Comparison of ENCODE assay signal across 18 cellular contexts in the genomic region with DNA sequence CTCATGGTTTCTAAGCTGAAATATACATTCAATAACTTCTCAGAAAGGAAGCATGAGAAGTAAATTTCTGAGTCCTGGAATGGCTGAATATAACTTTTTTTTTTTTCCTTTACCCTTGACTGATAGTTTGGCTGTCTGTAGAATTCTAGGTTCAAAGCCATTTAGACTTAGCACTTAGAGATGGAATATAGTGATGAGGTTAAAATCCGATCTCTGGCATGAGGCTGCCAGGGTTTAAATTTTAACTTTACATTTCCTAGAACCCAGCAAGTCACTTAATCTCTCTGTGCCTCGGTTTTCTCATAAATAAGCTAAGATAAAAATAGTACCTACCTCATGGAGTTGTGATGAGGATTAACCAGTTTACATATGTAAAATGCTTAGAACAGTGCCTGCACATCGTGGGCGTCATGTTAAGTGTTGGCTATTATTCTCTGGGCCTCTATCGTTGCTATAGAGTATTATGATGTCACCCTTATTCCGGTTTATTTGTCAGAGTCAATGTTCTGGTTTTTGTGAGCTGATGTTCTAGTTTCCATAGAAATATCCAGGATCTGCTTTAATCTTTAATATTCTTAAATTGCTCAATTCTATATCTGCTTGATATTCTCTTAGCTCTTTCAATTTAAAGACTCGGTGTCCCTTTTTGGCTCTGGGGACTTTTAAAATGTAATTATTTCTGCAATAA.
DNase-seq lines count a peak whose midpoint lies in the region; ATAC-seq, FAIRE-seq and TF ChIP-seq lines count a peak whose summit lies in the region.
"Had no signal": no experiment of that assay in that cellular context is flagged by ENCODE, and none has a peak within 500 bp of the region (broad histone marks: within the 10 kb centered on the region; RNA-seq: fewer than 3 reads in every experiment).

No MANE protein-coding gene starts in this region.

- H3K4me3 ChIP-seq in A673 (ENCODE audit: low read depth, low read length, poor library complexity, severe bottlenecking) (no peak overlapping the region), HEK293 (ENCODE audit: low read depth, low read length) (no peak overlapping the region), GM12878 (no peak overlapping the region), esophagus squamous epithelium (no peak overlapping the region), uterus (no peak overlapping the region), pancreas (no peak overlapping the region)
- H3K4me3 ChIP-seq: BLaER1 had no signal

- TF ChIP-seq POLR2A in GM12878 (IDR thresholded peaks at IDR 0.05; ENCODE audit: low read depth, low read length) (no peak), esophagus squamous epithelium (IDR thresholded peaks at IDR 0.05) (no peak), uterus (IDR thresholded peaks at IDR 0.05) (no peak)

- in situ Hi-C loops in GM12878 (cut with MboI) = no loop called here

- H3K4me1 ChIP-seq in A673 (ENCODE audit: insufficient read depth, low read length, poor library complexity, severe bottlenecking) (no peaks in the 10 kb centered on the region), HEK293 (ENCODE audit: control insufficient read depth, insufficient read depth, low read length) (no peaks in the 10 kb centered on the region), GM12878 (ENCODE audit: control insufficient read depth, insufficient read depth, low read length) (peaks cover 19% of the 10 kb centered on the region), esophagus squamous epithelium (peaks cover 0 to 5% (median 0%) of the 10 kb centered on the region in 3 donors), uterus (no peaks in the 10 kb centered on the region), pancreas (no peaks in the 10 kb centered on the region)
- H3K4me1 ChIP-seq: BLaER1 had no signal

- no peaks in the 10 kb centered on the region for H3K27me3 ChIP-seq in A673 (replicated peaks; ENCODE audit: insufficient read depth, low read depth, low read length, poor library complexity)
- no peaks in the 10 kb centered on the region for H3K27me3 ChIP-seq in GM12878 (replicated peaks in 1 of 2; ENCODE audit: control insufficient read depth in 2 of 2, insufficient read depth in 2 of 2, low read length in 1 of 2)
- peaks cover 0 to 16% (median 0%) of the 10 kb centered on the region in 4 donors for H3K27me3 ChIP-seq in esophagus squamous epithelium
- H3K27me3 ChIP-seq in uterus = no peaks in the 10 kb centered on the region
- H3K27me3 ChIP-seq in pancreas = no peaks in the 10 kb centered on the region
- H3K27me3 ChIP-seq: BLaER1 had no signal

- peaks cover 5% of the 10 kb centered on the region; the same call in 1 of the 2 replicates for H4K20me1 ChIP-seq in GM12878 (ENCODE audit: control insufficient read depth, insufficient read depth)
- H4K20me1 ChIP-seq: BLaER1 had no signal

- intact Hi-C loops in A673 (cut with micrococcal nuclease; ENCODE audit: unreplicated experiment) = no loop called here
- intact Hi-C loops in GM12878 (cut with micrococcal nuclease; ENCODE audit: unreplicated experiment) = no loop called here
- intact Hi-C loops in esophagus squamous epithelium (cut with DNase I) = no loop called here
- intact Hi-C loops in uterus (cut with DNase I; ENCODE audit: low total_unique reads) = no loop called here
- intact Hi-C loops in left colon (cut with DNase I, micrococcal nuclease) = no loop called here
- intact Hi-C loops in pancreas (cut with DNase I) = no loop called here

- H3K9me3 ChIP-seq in A673 (ENCODE audit: low read depth, low read length, poor library complexity, severe bottlenecking) (no peaks in the 10 kb centered on the region), HEK293 (ENCODE audit: control insufficient read depth, insufficient read depth, low read depth, low read length) (no peaks in the 10 kb centered on the region), GM12878 (replicated peaks; ENCODE audit: control insufficient read depth, insufficient read depth, low read length) (no peaks in the 10 kb centered on the region), esophagus squamous epithelium (no peaks in the 10 kb centered on the region), uterus (no peaks in the 10 kb centered on the region), pancreas (no peaks in the 10 kb centered on the region)
- H3K9me3 ChIP-seq: BLaER1 had no signal

- TF ChIP-seq RAD21 in GM12878 (IDR thresholded peaks at IDR 0.05; ENCODE audit: insufficient read depth, low read depth, low read length) = no peak

- FAIRE-seq in GM12878 (lab: Jason Lieb, UNC) = no peak
- FAIRE-seq in pancreas (lab: Jason Lieb, UNC) = no peak
- FAIRE-seq: A204.1, HepG2 had no signal

- DNase-seq in A673 (ENCODE audit: low spot score) (peak; percentile 48), GM12878 (ENCODE audit: low read depth, low spot score) (no peak), left lobe of liver (ENCODE audit: low spot score) (no peak), esophagus squamous epithelium (lab: John Stamatoyannopoulos, UW) (no peak), uterus (no peak), left colon (no peak), pancreas (no peak)
- DNase-seq: CD4-positive, alpha-beta memory T cell; DMS79; GDM1; GOT3; H7; Karpas-422; KBM-7 had no signal

- H3K79me2 ChIP-seq in GM12878 (ENCODE audit: control insufficient read depth, insufficient read depth, low read length) = no peaks in the 10 kb centered on the region

- TF ChIP-seq CTCF in A673 (conservative IDR thresholded peaks at IDR 0.05; ENCODE audit: low read depth, low read length) (no peak), HEK293 (tag by site-specific recombination; IDR thresholded peaks at IDR 0.05) (no peak), GM12878 (IDR thresholded peaks at IDR 0.05 in 2 of 3, conservative IDR thresholded peaks at IDR 0.05 in 1 of 3; ENCODE audit: control insufficient read depth in 2 of 3, extremely low read depth in 1 of 3, insufficient read depth in 1 of 3, low read depth in 3 of 3, low read length in 3 of 3) (no peak), esophagus squamous epithelium (IDR thresholded peaks at IDR 0.05) (no peak), uterus (IDR thresholded peaks at IDR 0.05) (no peak), pancreas (IDR thresholded peaks at IDR 0.05) (no peak)

- no TSS peak for BruUV-seq in A673 (replicated peaks; lab: Mats Ljungman, UMichigan)
- no TSS peak for BruUV-seq in GM12878 (replicated peaks; lab: Mats Ljungman, UMichigan)

- RAD21 ChIA-PET in GM12878 (lab: Charles Lee; ENCODE audit: unreplicated experiment) = no interaction called here

- SMC1A ChIA-PET in GM12878 (lab: Charles Lee; ENCODE audit: uncharacterized antibody, unreplicated experiment) = interaction anchor here (0.5 to 1.2 kb wide), 5 partner anchors 10 to 1085 kb away, joined by 3 to 4 read pairs (median 3); no protein-coding TSS in a partner anchor

- ATAC-seq in GM12878 (no peak), left lobe of liver (peak; percentile 67), left colon (no peak), pancreas (no peak)
- ATAC-seq: HepG2 had no signal

- H3K4me2 ChIP-seq in GM12878 (ENCODE audit: control insufficient read depth, insufficient read depth) = no peak overlapping the region
- H3K4me2 ChIP-seq: BLaER1 had no signal

- CTCF ChIA-PET in A673 (lab: Charles Lee) (no interaction called here), HEK293 (lab: Yijun Ruan, JAX) (interaction anchor here (0.6 to 1.3 kb wide), 3 partner anchors 11 to 305 kb away, joined by 3 to 4 read pairs (median 4); no protein-coding TSS in a partner anchor), GM12878 (lab: Yijun Ruan, JAX) (interaction anchor here (0.9 kb wide), 1 partner anchor 27 kb away, joined by 3 read pairs; no protein-coding TSS in a partner anchor)

- no peak for TF ChIP-seq EP300 in GM12878 (IDR thresholded peaks at IDR 0.05; ENCODE audit: borderline replicate concordance in 1 of 2, control insufficient read depth in 1 of 2, low read depth in 2 of 2, low read length in 2 of 2)

- H3K9ac ChIP-seq in GM12878 (ENCODE audit: control insufficient read depth, insufficient read depth, low read length) = no peak overlapping the region
- H3K9ac ChIP-seq: BLaER1 had no signal

- H3K27ac ChIP-seq in A673 (ENCODE audit: low read depth, low read length, poor library complexity, severe bottlenecking) (no peak overlapping the region), HEK293 (ENCODE audit: extremely low read depth, low read depth, low read length) (no peak overlapping the region), GM12878 (ENCODE audit: control insufficient read depth, insufficient read depth) (no peak overlapping the region), esophagus squamous epithelium (no peak overlapping the region), uterus (no peak overlapping the region), pancreas (no peak overlapping the region)
- H3K27ac ChIP-seq: BLaER1 had no signal

- no peaks in the 10 kb centered on the region for H3K36me3 ChIP-seq in A673 (ENCODE audit: insufficient read depth, low read length, poor library complexity, severe bottlenecking)
- no peaks in the 10 kb centered on the region for H3K36me3 ChIP-seq in HEK293 (ENCODE audit: control insufficient read depth in 2 of 2, insufficient read depth in 1 of 2, low read length in 2 of 2)
- H3K36me3 ChIP-seq in GM12878 (ENCODE audit: control insufficient read depth in 2 of 2, insufficient read depth in 2 of 2, low read length in 1 of 2) = no peaks in the 10 kb centered on the region
- no peaks in the 10 kb centered on the region for H3K36me3 ChIP-seq in esophagus squamous epithelium
- no peaks in the 10 kb centered on the region for H3K36me3 ChIP-seq in uterus
- no peaks in the 10 kb centered on the region for H3K36me3 ChIP-seq in pancreas
- H3K36me3 ChIP-seq: BLaER1 had no signal

- no peak overlapping the region for H2AFZ ChIP-seq in GM12878 (ENCODE audit: control insufficient read depth, low read depth, low read length)

- POLR2A ChIA-PET in A673 (lab: Charles Lee; ENCODE audit: low non-redundant PET) = no interaction called here
- POLR2A ChIA-PET in HEK293 (lab: Yijun Ruan, JAX) = no interaction called here
- POLR2A ChIA-PET in GM12878 (lab: Charles Lee) = interaction anchor here (1.4 kb wide), 1 partner anchor 20 kb away, joined by 4 read pairs; no protein-coding TSS in a partner anchor

- WGBS in GM12878 (ENCODE audit: insufficient coverage, insufficient replicate concordance, low lambda C conversion rate, missing lambda C conversion rate) = 76% methylated on average over 7 of the region's 7 CpGs
- 80 to 86% methylated on average over 7 of the region's 7 CpGs for WGBS in esophagus squamous epithelium, 2 donors
- 62% methylated on average over 7 of the region's 7 CpGs for WGBS in pancreas, 2 donors

TF ChIP-seq in HEK293, 187 proteins besides CTCF, POLR2A, EP300 and RAD21 (continues in another document):
- TF ChIP-seq ZBTB21 (tag by site-specific recombination; IDR thresholded peaks at IDR 0.05) = no peak

TF ChIP-seq in GM12878, 131 proteins besides CTCF, POLR2A, EP300 and RAD21:
- TF ChIP-seq TCF12 (IDR thresholded peaks at IDR 0.05; ENCODE audit: low read depth, low read length) (no peak), ATF7 (IDR thresholded peaks at IDR 0.05; ENCODE audit: low read depth) (peak; percentile 54; the same call in 1 of the 2 replicates), BCL11A (IDR thresholded peaks at IDR 0.05; ENCODE audit: low read depth, low read length) (no peak)
